Comparison of ENCODE assay signal across 26 cellular contexts in genomic region chr7:74020396-74020795, GRCh38. TPM values are rescaled to one million over a fixed set of nuclear protein-coding genes. Genes with fewer than 3 reads are reported as not detected.
"Had no signal": no experiment of that assay in that cellular context is flagged by ENCODE, and none has a peak within 500 bp of the region (broad histone marks: within the 10 kb centered on the region; RNA-seq: fewer than 3 reads in every experiment).

No MANE protein-coding gene starts in this region.

- H3K27ac ChIP-seq: hepatocyte, neural progenitor cell, right lobe of liver, skin epidermis, stomach, suprapubic skin, upper lobe of left lung had no signal

- H3K27me3 ChIP-seq: hepatocyte, neural progenitor cell, right lobe of liver, upper lobe of left lung had no signal

- DNase-seq: activated B cell treated with CpG ODN at 0.5 μM for 24 hours; activated CD4-positive, alpha-beta T cell treated with anti-CD3 and anti-CD28 coated beads for 4 hours; activated CD4-positive, alpha-beta T cell treated with anti-CD3 and anti-CD28 coated beads, Interleukin-2, amount 50 U/mL, for 48 hours; activated CD8-positive, alpha-beta memory T cell treated with anti-CD3 and anti-CD28 coated beads, Interleukin-2, amount 50 U/mL, for 48 hours; activated naive CD4-positive, alpha-beta T cell treated with anti-CD3 and anti-CD28 coated beads for 36 hours; activated naive CD8-positive, alpha-beta T cell treated with anti-CD3 and anti-CD28 coated beads, Interleukin-2, amount 10 ng/mL, durations not matched to agents 7 days and 5 days; activated T-cell treated with anti-CD3 and anti-CD28 coated beads, Interleukin-2, amount 50 U/mL, for 4 hours; amniotic stem cell; effector CD4-positive, alpha-beta T cell; erythroblast; glutamatergic neuron; immature natural killer cell; naive thymus-derived CD4-positive, alpha-beta T cell; posterior cingulate gyrus; right lobe of liver; stimulated activated CD4-positive, alpha-beta T cell treated with anti-CD3 and anti-CD28 coated beads, Interleukin-1b, Interleukin-23, amount 100 ng/mL, for 48 hours; stomach; T1000; upper lobe of left lung had no signal

- H3K4me1 ChIP-seq: right lobe of liver had no signal

- ATAC-seq: activated T-cell treated with anti-CD3 and anti-CD28 coated beads, Interleukin-2, amount 50 U/mL, for 4 hours; left lobe of liver; naive thymus-derived CD4-positive, alpha-beta T cell; right lobe of liver; stimulated activated memory B cell treated with anti-CD40 and anti-IgM and Interleukin-4, amounts not matched to agents 10 μg/mL and 1 μg/mL and 100 μg/mL, for 72 hours had no signal

RNA-seq across cellular contexts. Expression of gene ELN, which starts 7.6 kb away (rescaled TPM):
- total RNA-seq: activated B cell treated with CpG ODN at 0.5 μM for 24 hours; activated naive CD8-positive, alpha-beta T cell treated with anti-CD3 and anti-CD28 coated beads, Interleukin-2, amount 10 ng/mL, durations not matched to agents 7 days and 5 days; kidney epithelial cell had no signal
- polyA plus RNA-seq: immature natural killer cell; naive thymus-derived CD4-positive, alpha-beta T cell had no signal
